8 cellular contexts compared by ENCODE assay signal in the genomic region with DNA sequence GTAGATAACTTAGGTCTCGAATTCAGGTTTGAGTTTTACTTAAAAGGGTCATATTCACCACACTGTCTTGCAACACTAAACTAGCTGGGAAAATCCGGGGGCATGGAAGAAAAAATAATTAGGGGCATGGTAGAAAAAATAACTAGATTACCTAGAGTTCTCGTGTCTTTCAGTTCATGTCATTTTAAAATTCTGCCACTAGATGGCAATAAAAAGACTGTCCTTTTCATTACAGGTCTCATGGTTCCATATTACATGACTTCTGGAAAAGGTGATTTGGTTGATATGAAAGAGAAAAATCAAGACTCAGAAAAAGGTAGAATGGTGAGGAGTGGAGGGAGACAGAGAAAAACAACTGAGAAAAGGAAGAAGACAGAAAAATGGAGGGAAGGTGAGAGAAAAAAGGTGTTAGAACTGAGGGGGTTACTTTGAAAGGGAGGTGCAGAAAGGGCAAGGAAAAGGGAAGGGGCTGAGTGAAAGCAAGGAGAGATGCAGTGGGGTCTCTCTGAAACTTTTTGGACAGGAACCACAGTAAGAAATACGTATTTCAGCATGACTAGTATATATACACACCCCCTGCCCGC.
A peak's percentile ranks its signal among the peaks of the same experiment; 100 is the strongest.
DNase-seq lines count a peak whose midpoint lies in the region; ATAC-seq and TF ChIP-seq lines count a peak whose summit lies in the region.

No MANE protein-coding gene starts in this region.

- H2AFZ ChIP-seq in OCI-LY1 (ENCODE audit: low read length): no peak overlapping the region

- no peak overlapping the region for H3K4me3 ChIP-seq in OCI-LY1 (ENCODE audit: low read depth, low read length, poor library complexity, severe bottlenecking)
- no peak overlapping the region for H3K4me3 ChIP-seq in dorsolateral prefrontal cortex

- H3K79me2 ChIP-seq in OCI-LY1 (ENCODE audit: insufficient read depth, low read length): no peaks in the 10 kb centered on the region

- H3K4me1 ChIP-seq in OCI-LY1 (ENCODE audit: insufficient read depth, low read length, severe bottlenecking): peaks cover 13% of the 10 kb centered on the region

- H3K36me3 ChIP-seq in OCI-LY1 (ENCODE audit: insufficient read depth, low read length): no peaks in the 10 kb centered on the region

- intact Hi-C loops in dorsolateral prefrontal cortex (cut with DNase I): loop anchor here (2.0 to 10.0 kb wide), 3 partner anchors 450 to 1387 kb away; no protein-coding TSS in a partner anchor

- no peaks in the 10 kb centered on the region for H3K9me2 ChIP-seq in OCI-LY1 (ENCODE audit: low read depth, low read length)

- H3K27ac ChIP-seq in OCI-LY1 (ENCODE audit: low read depth, low read length, poor library complexity, severe bottlenecking) (no peak overlapping the region), dorsolateral prefrontal cortex (no peak overlapping the region)

- ATAC-seq in GM18498 (IDR thresholded peaks at IDR 0.05; ENCODE audit: unreplicated experiment) (peak; percentile 68), HG03342 (IDR thresholded peaks at IDR 0.05; ENCODE audit: unreplicated experiment) (peak; percentile 66)

- H3K9me3 ChIP-seq in OCI-LY1 (ENCODE audit: low read length): no peaks in the 10 kb centered on the region

- H3K9ac ChIP-seq in OCI-LY1 (ENCODE audit: low read length): no peak overlapping the region

- TF ChIP-seq CTCF in OCI-LY1 (IDR thresholded peaks at IDR 0.05; ENCODE audit: low read length) (peak; percentile 85), dorsolateral prefrontal cortex (IDR thresholded peaks at IDR 0.05 in 54 of 56, conservative IDR thresholded peaks at IDR 0.05 in 2 of 56; ENCODE audit: low read depth in 1 of 56, partially characterized antibody in 56 of 56) (peak; percentile 32 to 82 (median 72))

- DNase-seq in AML-193 (lab: John Stamatoyannopoulos, UW): peak; percentile 45 to 55
- DNase-seq in dorsolateral prefrontal cortex: no peak
- peak; percentile 37 for DNase-seq in middle frontal gyrus (ENCODE audit: extremely low spot score, low spot score)
- no peak for DNase-seq in islet precursor cell
- DNase-seq in activated CD4-positive, alpha-beta T cell treated with anti-CD3 and anti-CD28 coated beads, Interleukin-2, amount 50 U/mL, for 1 hour: no peak

- no peak overlapping the region for H3K4me2 ChIP-seq in OCI-LY1 (ENCODE audit: low read length)

- no peaks in the 10 kb centered on the region for H3F3A ChIP-seq in OCI-LY1 (ENCODE audit: insufficient read depth, low read length)

- no peaks in the 10 kb centered on the region for H3K27me3 ChIP-seq in OCI-LY1 (ENCODE audit: insufficient read depth, low read length)
- H3K27me3 ChIP-seq in dorsolateral prefrontal cortex: no peaks in the 10 kb centered on the region

- no peaks in the 10 kb centered on the region for H4K20me1 ChIP-seq in OCI-LY1 (ENCODE audit: insufficient read depth, low read length)

Comparison
In these comparisons a context has a peak if more than half of its experiments do, and no peak if none do; other contexts are left out.
1. DNase-seq: peak in AML-193 (2 of 2) and middle frontal gyrus (single experiment); none in dorsolateral prefrontal cortex (0 of 10), islet precursor cell (single experiment) and activated CD4-positive, alpha-beta T cell treated with anti-CD3 and anti-CD28 coated beads, Interleukin-2, amount 50 U/mL, for 1 hour (single experiment).